8 cellular contexts compared by ENCODE assay signal in genomic region chr1:109621402-109622101, GRCh38. TPM values are rescaled to one million over a fixed set of nuclear protein-coding genes. Genes with fewer than 3 reads are reported as not detected.
A peak's percentile ranks its signal among the peaks of the same experiment; 100 is the strongest.
DNase-seq lines count a peak whose midpoint lies in the region; FAIRE-seq and TF ChIP-seq lines count a peak whose summit lies in the region.

No MANE protein-coding gene starts in this region.

- no peaks in the 10 kb centered on the region for H3K9me3 Mint-ChIP-seq in T-helper 1 cell treated with Interleukin-12 subunit alpha and Interleukin-12 subunit beta and Interleukin-4 antibody, amounts not matched to agents 30 μg/mL and 1 μg/mL, for 36 hours
- no peaks in the 10 kb centered on the region for H3K9me3 Mint-ChIP-seq in activated T-helper 1 cell treated with anti-CD3 and anti-CD28 coated beads, Interleukin-12 subunit alpha, Interleukin-12 subunit beta, Interleukin-2, Interleukin-4 antibody, amounts not matched to agents 30 ng/mL and 10 ng/mL and 1 ng/mL, durations not matched to agents 14 hours and 24 hours and 36 hours

- H3K36me3 Mint-ChIP-seq in T-helper 1 cell treated with Interleukin-12 subunit alpha and Interleukin-12 subunit beta and Interleukin-4 antibody, amounts not matched to agents 30 μg/mL and 1 μg/mL, for 36 hours (ENCODE audit: low read depth), result peaks cover 11% of the 10 kb centered on the region
- peaks cover 8% of the 10 kb centered on the region for H3K36me3 Mint-ChIP-seq in activated T-helper 1 cell treated with anti-CD3 and anti-CD28 coated beads, Interleukin-12 subunit alpha, Interleukin-12 subunit beta, Interleukin-2, Interleukin-4 antibody, amounts not matched to agents 30 ng/mL and 10 ng/mL and 1 ng/mL, durations not matched to agents 14 hours and 24 hours and 36 hours (ENCODE audit: low read depth)

- intact Hi-C loops in activated T-helper 1 cell treated with anti-CD3 and anti-CD28 coated beads, Interleukin-12 subunit alpha, Interleukin-12 subunit beta, Interleukin-2, Interleukin-4 antibody, amounts not matched to agents 30 ng/mL and 10 ng/mL and 1 ng/mL, durations not matched to agents 14 hours and 24 hours and 36 hours (cut with micrococcal nuclease), result loop anchor here (1.0 to 5.0 kb wide), 10 partner anchors 35 to 785 kb away; partner anchors contain the start of genes ATXN7L2, GNAI3, GSTM1 and GSTM2

- no peak for DNase-seq in T-helper 1 cell
- no peak for DNase-seq in activated T-helper 1 cell treated with anti-CD3 and anti-CD28 coated beads, Interleukin-12 subunit alpha, Interleukin-12 subunit beta, Interleukin-2, Interleukin-4 antibody, amounts not matched to agents 30 ng/mL and 10 ng/mL and 1 ng/mL, durations not matched to agents 14 hours and 24 hours and 36 hours (ENCODE audit: low spot score)
- no peak for DNase-seq in substantia nigra (lab: John Stamatoyannopoulos, UW)
- DNase-seq in GM12892 (ENCODE audit: insufficient read length), result no peak
- no peak for DNase-seq in DMS153 treated with DMSO at 0.1 percent for 48 hours (lab: John Stamatoyannopoulos, UW; ENCODE audit: unreplicated experiment)
- no peak for DNase-seq in foreskin melanocyte

- H3K27ac ChIP-seq in substantia nigra (ENCODE audit: low read depth, low read length, poor library complexity, severe bottlenecking), result peak overlapping the region; percentile 72

- H3K27ac Mint-ChIP-seq in T-helper 1 cell treated with Interleukin-12 subunit alpha and Interleukin-12 subunit beta and Interleukin-4 antibody, amounts not matched to agents 30 μg/mL and 1 μg/mL, for 36 hours, result peak overlapping the region; percentile 94
- peak overlapping the region; percentile 97 for H3K27ac Mint-ChIP-seq in activated T-helper 1 cell treated with anti-CD3 and anti-CD28 coated beads, Interleukin-12 subunit alpha, Interleukin-12 subunit beta, Interleukin-2, Interleukin-4 antibody, amounts not matched to agents 30 ng/mL and 10 ng/mL and 1 ng/mL, durations not matched to agents 14 hours and 24 hours and 36 hours

- H3K27me3 Mint-ChIP-seq in T-helper 1 cell treated with Interleukin-12 subunit alpha and Interleukin-12 subunit beta and Interleukin-4 antibody, amounts not matched to agents 30 μg/mL and 1 μg/mL, for 36 hours (ENCODE audit: low read depth), result no peaks in the 10 kb centered on the region
- H3K27me3 Mint-ChIP-seq in activated T-helper 1 cell treated with anti-CD3 and anti-CD28 coated beads, Interleukin-12 subunit alpha, Interleukin-12 subunit beta, Interleukin-2, Interleukin-4 antibody, amounts not matched to agents 30 ng/mL and 10 ng/mL and 1 ng/mL, durations not matched to agents 14 hours and 24 hours and 36 hours (ENCODE audit: insufficient read depth), result peaks cover 2% of the 10 kb centered on the region

- FAIRE-seq in GM12892 (lab: Jason Lieb, UNC), result no peak

- TF ChIP-seq POLR2A in GM12892 (IDR thresholded peaks at IDR 0.05; ENCODE audit: low read depth, low read length), result no peak

- H3K4me3 ChIP-seq in iPS-11a (ENCODE audit: low read depth, low read length), result peak overlapping the region; percentile 50

- H3K4me3 Mint-ChIP-seq in T-helper 1 cell treated with Interleukin-12 subunit alpha and Interleukin-12 subunit beta and Interleukin-4 antibody, amounts not matched to agents 30 μg/mL and 1 μg/mL, for 36 hours, result peak overlapping the region; percentile 96
- peak overlapping the region; percentile 95 for H3K4me3 Mint-ChIP-seq in activated T-helper 1 cell treated with anti-CD3 and anti-CD28 coated beads, Interleukin-12 subunit alpha, Interleukin-12 subunit beta, Interleukin-2, Interleukin-4 antibody, amounts not matched to agents 30 ng/mL and 10 ng/mL and 1 ng/mL, durations not matched to agents 14 hours and 24 hours and 36 hours

- peaks cover 57% of the 10 kb centered on the region for H3K4me1 Mint-ChIP-seq in T-helper 1 cell treated with Interleukin-12 subunit alpha and Interleukin-12 subunit beta and Interleukin-4 antibody, amounts not matched to agents 30 μg/mL and 1 μg/mL, for 36 hours (ENCODE audit: low read depth)
- H3K4me1 Mint-ChIP-seq in activated T-helper 1 cell treated with anti-CD3 and anti-CD28 coated beads, Interleukin-12 subunit alpha, Interleukin-12 subunit beta, Interleukin-2, Interleukin-4 antibody, amounts not matched to agents 30 ng/mL and 10 ng/mL and 1 ng/mL, durations not matched to agents 14 hours and 24 hours and 36 hours (ENCODE audit: low read depth), result peaks cover 57% of the 10 kb centered on the region

RNA-seq across cellular contexts. Expression of gene AMPD2, which starts 1.9 kb away (rescaled TPM):
- 92.4 and 100 TPM in 2 replicates for total RNA-seq in activated T-helper 1 cell treated with anti-CD3 and anti-CD28 coated beads, Interleukin-12 subunit alpha, Interleukin-12 subunit beta, Interleukin-2, Interleukin-4 antibody, amounts not matched to agents 30 ng/mL and 10 ng/mL and 1 ng/mL, durations not matched to agents 14 hours and 24 hours and 36 hours
- 28.2 TPM for polyA plus RNA-seq in GM12892 (2012; ENCODE audit: missing spikeins)

RNA-seq across cellular contexts. Expression of gene GNAT2, which starts 2.1 kb away (rescaled TPM):
- 0.44 and 1.2 TPM in 2 replicates for total RNA-seq in activated T-helper 1 cell treated with anti-CD3 and anti-CD28 coated beads, Interleukin-12 subunit alpha, Interleukin-12 subunit beta, Interleukin-2, Interleukin-4 antibody, amounts not matched to agents 30 ng/mL and 10 ng/mL and 1 ng/mL, durations not matched to agents 14 hours and 24 hours and 36 hours
- polyA plus RNA-seq in GM12892 (2012; ENCODE audit: missing spikeins), result 0.21 TPM

RNA-seq across cellular contexts. Expression of gene GSTM4, which starts 34.3 kb away (rescaled TPM):
- total RNA-seq in activated T-helper 1 cell treated with anti-CD3 and anti-CD28 coated beads, Interleukin-12 subunit alpha, Interleukin-12 subunit beta, Interleukin-2, Interleukin-4 antibody, amounts not matched to agents 30 ng/mL and 10 ng/mL and 1 ng/mL, durations not matched to agents 14 hours and 24 hours and 36 hours, result 6.5 and 8.9 TPM in 2 replicates
- polyA plus RNA-seq in GM12892 (2012; ENCODE audit: missing spikeins), result 18.4 TPM

RNA-seq across cellular contexts. Expression of gene GSTM2, which starts 46.3 kb away (rescaled TPM):
- total RNA-seq in activated T-helper 1 cell treated with anti-CD3 and anti-CD28 coated beads, Interleukin-12 subunit alpha, Interleukin-12 subunit beta, Interleukin-2, Interleukin-4 antibody, amounts not matched to agents 30 ng/mL and 10 ng/mL and 1 ng/mL, durations not matched to agents 14 hours and 24 hours and 36 hours, result 19.0 and 19.2 TPM in 2 replicates
- 27.1 TPM for polyA plus RNA-seq in GM12892 (2012; ENCODE audit: missing spikeins)
